Comparison of ENCODE assay signal across 1 cellular context in the genomic region with DNA sequence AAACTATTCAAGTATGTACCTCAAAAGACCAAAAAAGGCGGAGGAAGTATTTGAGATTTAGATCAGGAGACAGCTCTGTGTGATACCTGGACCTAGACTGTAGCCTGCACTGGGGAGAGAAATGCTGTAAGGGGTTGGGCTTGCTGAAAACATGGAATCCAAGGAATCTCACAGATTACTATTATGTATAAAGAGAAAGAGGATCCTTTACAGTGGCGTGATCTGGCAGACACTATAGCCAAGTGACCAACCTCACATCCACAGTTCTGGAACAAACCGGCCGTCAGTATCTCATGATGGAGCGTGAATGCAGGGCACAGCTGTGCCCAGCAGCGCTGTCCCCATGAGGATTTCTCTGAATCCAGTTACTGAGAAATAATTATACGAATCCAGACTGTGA.
TF ChIP-seq lines count a peak whose summit lies in the region.

No MANE protein-coding gene starts in this region.

TF ChIP-seq in SK-N-SH, 30 proteins besides CTCF, POLR2A, EP300 and RAD21 (continued from another document):
- TF ChIP-seq, protein P1, sequence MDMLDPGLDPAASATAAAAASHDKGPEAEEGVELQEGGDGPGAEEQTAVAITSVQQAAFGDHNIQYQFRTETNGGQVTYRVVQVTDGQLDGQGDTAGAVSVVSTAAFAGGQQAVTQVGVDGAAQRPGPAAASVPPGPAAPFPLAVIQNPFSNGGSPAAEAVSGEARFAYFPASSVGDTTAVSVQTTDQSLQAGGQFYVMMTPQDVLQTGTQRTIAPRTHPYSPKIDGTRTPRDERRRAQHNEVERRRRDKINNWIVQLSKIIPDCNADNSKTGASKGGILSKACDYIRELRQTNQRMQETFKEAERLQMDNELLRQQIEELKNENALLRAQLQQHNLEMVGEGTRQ (IDR thresholded peaks at IDR 0.05; ENCODE audit: borderline replicate concordance, low read depth, low read length) = no peak
- TF ChIP-seq PBX3 (IDR thresholded peaks at IDR 0.05) (no peak), TAF1 (IDR thresholded peaks at IDR 0.05; ENCODE audit: borderline replicate concordance, low read depth, low read length) (no peak), MXI1 (IDR thresholded peaks at IDR 0.05; ENCODE audit: low read depth, low read length) (no peak), CHD2 (IDR thresholded peaks at IDR 0.05; ENCODE audit: low read length, partially characterized antibody) (no peak), GABPA (IDR thresholded peaks at IDR 0.05; ENCODE audit: low read depth) (no peak), SIN3A (IDR thresholded peaks at IDR 0.05; ENCODE audit: borderline replicate concordance, low read depth, low read length) (no peak), FOSL2 (IDR thresholded peaks at IDR 0.05; ENCODE audit: borderline replicate concordance, low read depth) (no peak), ELF1 (IDR thresholded peaks at IDR 0.05) (no peak), NRF1 (IDR thresholded peaks at IDR 0.05; ENCODE audit: low read depth, low read length) (no peak)
- TF ChIP-seq, protein P2, sequence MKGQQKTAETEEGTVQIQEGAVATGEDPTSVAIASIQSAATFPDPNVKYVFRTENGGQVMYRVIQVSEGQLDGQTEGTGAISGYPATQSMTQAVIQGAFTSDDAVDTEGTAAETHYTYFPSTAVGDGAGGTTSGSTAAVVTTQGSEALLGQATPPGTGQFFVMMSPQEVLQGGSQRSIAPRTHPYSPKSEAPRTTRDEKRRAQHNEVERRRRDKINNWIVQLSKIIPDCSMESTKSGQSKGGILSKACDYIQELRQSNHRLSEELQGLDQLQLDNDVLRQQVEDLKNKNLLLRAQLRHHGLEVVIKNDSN (IDR thresholded peaks at IDR 0.05; ENCODE audit: borderline replicate concordance, low read depth) = no peak
